8 cellular contexts compared by ENCODE assay signal in genomic region chrX:46791927-46792825, GRCh38. TPM values are rescaled to one million over a fixed set of nuclear protein-coding genes. Genes with fewer than 3 reads are reported as not detected.
DNase-seq lines count a peak whose midpoint lies in the region; ATAC-seq and TF ChIP-seq lines count a peak whose summit lies in the region.

No MANE protein-coding gene starts in this region.

- H3F3A ChIP-seq in MM.1S (ENCODE audit: insufficient read depth, low read length) = no peaks in the 10 kb centered on the region

- no peaks in the 10 kb centered on the region for H3K9me3 Mint-ChIP-seq in HFFc6

- peaks cover 50% of the 10 kb centered on the region for H3K4me1 Mint-ChIP-seq in HFFc6 (ENCODE audit: low read depth)

- ATAC-seq in omental fat pad (ENCODE audit: low FRiP score) = peak; percentile 74
- no peak for ATAC-seq in GM21576 (IDR thresholded peaks at IDR 0.05; ENCODE audit: unreplicated experiment)

- TF ChIP-seq CTCF in HFFc6 (IDR thresholded peaks at IDR 0.05) (no peak), omental fat pad (IDR thresholded peaks at IDR 0.05) (no peak), MM.1S (IDR thresholded peaks at IDR 0.05; ENCODE audit: low read length) (no peak)

- no peaks in the 10 kb centered on the region for H3K27me3 ChIP-seq in MM.1S (replicated peaks; ENCODE audit: insufficient read depth, low read length)

- H4K20me1 ChIP-seq in MM.1S (ENCODE audit: insufficient read depth, low read length) = no peaks in the 10 kb centered on the region

- H3K79me2 ChIP-seq in MM.1S (ENCODE audit: low read length) = no peaks in the 10 kb centered on the region

- peak; percentile 93 for DNase-seq in EH (ENCODE audit: low read depth)
- DNase-seq in HFFc6 = peak; percentile 91
- DNase-seq in RPMI7951 (ENCODE audit: low read depth) = peak; percentile 98
- peak; percentile 88 for DNase-seq in dermis blood vessel endothelial cell
- no peak for DNase-seq in omental fat pad (ENCODE audit: low spot score)
- no peak for DNase-seq in NCI-H82 (lab: John Stamatoyannopoulos, UW)
- no peak for DNase-seq in MM.1S

- H3K4me1 ChIP-seq in MM.1S (ENCODE audit: low read length) = peaks cover 7% of the 10 kb centered on the region; the same call in 1 of the 2 replicates

- no peaks in the 10 kb centered on the region for H3K27me3 Mint-ChIP-seq in HFFc6 (ENCODE audit: insufficient read depth)

- H3K4me3 Mint-ChIP-seq in HFFc6 = peak overlapping the region; percentile 77

- no peak overlapping the region for H3K9ac ChIP-seq in MM.1S (ENCODE audit: low read length)

- no peaks in the 10 kb centered on the region for H3K36me3 Mint-ChIP-seq in HFFc6 (ENCODE audit: low read depth)

- no peaks in the 10 kb centered on the region for H3K36me3 ChIP-seq in MM.1S (replicated peaks; ENCODE audit: insufficient read depth, low read length)

- no peak overlapping the region for H3K27ac ChIP-seq in MM.1S (ENCODE audit: low read length)

- H2AFZ ChIP-seq in MM.1S (ENCODE audit: low read length) = no peak overlapping the region

- no peaks in the 10 kb centered on the region for H3K9me2 ChIP-seq in MM.1S (replicated peaks; ENCODE audit: insufficient read depth, low read length)

- no peak overlapping the region for H3K4me3 ChIP-seq in MM.1S (ENCODE audit: low read length)

- peak overlapping the region; percentile 94 for H3K27ac Mint-ChIP-seq in HFFc6

- H3K4me2 ChIP-seq in MM.1S (ENCODE audit: low read depth, low read length) = no peak overlapping the region

- no peaks in the 10 kb centered on the region for H3K9me3 ChIP-seq in MM.1S (replicated peaks; ENCODE audit: insufficient read depth, low read length)

RNA-seq across cellular contexts. Expression of gene SLC9A7, which starts 33.3 kb away (rescaled TPM):
- total RNA-seq in HFFc6 (2021; fragmentation: NEBNext Ultra II Directional; extraction: Animal tissue kit (Norgen Biotek cat#: 25700)) = 10 to 100 TPM; 41.8 to 54.1 (median 45.7) TPM
- total RNA-seq in RPMI7951 (2014; rRNA removed; shearing (Covaris generic)) = 19.6 and 28.8 TPM in 2 replicates
- 16.5 and 19.4 TPM in 2 replicates for total RNA-seq in dermis blood vessel endothelial cell
- 1 to 10 TPM in 3 of 4 donors, under 1 TPM in 1; 0.63 to 9.0 (median 2.7) TPM for total RNA-seq in omental fat pad

RNA-seq across cellular contexts. Expression of gene RP2, which starts 44.7 kb away (rescaled TPM):
- 10 to 100 TPM; 10.7 to 12.7 (median 12.1) TPM for total RNA-seq in HFFc6 (2021; fragmentation: NEBNext Ultra II Directional; extraction: Animal tissue kit (Norgen Biotek cat#: 25700))
- total RNA-seq in RPMI7951 (2014; rRNA removed; shearing (Covaris generic)) = 48.4 and 53.9 TPM in 2 replicates
- total RNA-seq in dermis blood vessel endothelial cell = 33.4 and 34.2 TPM in 2 replicates
- total RNA-seq in omental fat pad = 10 to 100 TPM; 12.1 to 20.9 (median 14.7) TPM

Comparison
In these comparisons a context has a peak if more than half of its experiments do, and no peak if none do; other contexts are left out.
1. DNase-seq: peak in EH (single experiment), HFFc6 (single experiment), RPMI7951 (single experiment) and dermis blood vessel endothelial cell (single experiment); none in omental fat pad (single experiment), NCI-H82 (single experiment) and MM.1S (single experiment).